In the genomic region with DNA sequence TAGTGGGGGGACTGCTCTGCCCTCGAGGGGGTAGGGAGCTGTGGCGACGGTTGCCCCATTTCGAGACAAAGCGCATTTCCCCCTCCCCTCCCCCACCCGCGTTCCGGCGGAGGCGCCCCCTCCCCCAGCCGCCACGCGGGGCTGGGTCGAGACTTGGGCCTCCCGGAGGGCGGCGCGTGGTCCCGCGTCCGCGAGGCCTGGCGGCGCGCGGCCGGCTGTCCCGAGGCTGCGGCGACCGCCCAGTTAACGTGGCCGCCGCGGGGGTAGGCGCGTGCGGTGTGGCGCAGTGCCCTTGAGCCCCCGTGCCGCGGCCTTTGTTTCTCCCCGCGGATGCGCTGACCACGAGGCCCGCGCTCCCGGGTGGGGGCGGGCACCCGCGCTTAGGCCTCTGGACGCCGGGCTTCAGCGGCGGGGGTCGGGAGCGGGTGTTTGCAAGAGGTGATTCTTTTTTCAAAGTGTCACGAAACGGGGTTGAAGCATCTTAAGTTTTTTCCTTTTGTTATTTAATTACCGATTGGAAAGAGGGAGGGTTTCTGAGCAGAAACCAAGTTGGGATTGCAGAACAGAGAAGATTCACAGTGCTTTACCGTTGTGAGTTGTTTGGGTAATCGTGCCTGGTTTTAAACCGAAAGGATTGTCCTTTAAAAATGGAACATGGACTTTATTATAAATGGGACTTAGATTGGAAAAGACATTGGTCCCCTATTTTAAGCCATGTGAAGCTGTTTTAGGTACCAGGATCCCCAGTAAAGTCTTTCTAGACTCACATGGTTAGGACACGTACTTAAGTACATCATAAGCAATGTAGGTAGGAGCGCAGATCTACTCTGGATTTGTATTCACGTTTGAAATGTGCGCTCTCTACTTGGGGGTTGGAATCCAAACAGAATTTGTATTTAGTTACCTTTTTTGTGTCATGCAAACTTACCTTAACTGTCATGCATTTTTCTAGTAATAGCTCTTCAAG, we compare ENCODE assay signal across 1 cellular context.
A peak's percentile ranks its signal among the peaks of the same experiment; 100 is the strongest.
TF ChIP-seq lines count a peak whose summit lies in the region.

No MANE protein-coding gene starts in this region.

TF ChIP-seq in GM12878, 131 proteins besides CTCF, POLR2A, EP300 and RAD21:
- TF ChIP-seq BHLHE40 (IDR thresholded peaks at IDR 0.05; ENCODE audit: borderline replicate concordance in 1 of 2, low read depth in 2 of 2, low read length in 1 of 2) (peak; percentile 22 to 84; a peak in 2 of 4 replicates), MXI1 (IDR thresholded peaks at IDR 0.05; ENCODE audit: low read depth, low read length) (peak; percentile 5; the same call in 1 of the 2 replicates), MYC (IDR thresholded peaks at IDR 0.05; ENCODE audit: insufficient read depth, insufficient read length, insufficient replicate concordance, low read length, severe bottlenecking) (peak; percentile 83), GATAD2B (conservative IDR thresholded peaks at IDR 0.05; ENCODE audit: low read depth) (0 out of 2 replicates have a peak, but pooled peaks have one; percentile 27), MYB (IDR thresholded peaks at IDR 0.05; ENCODE audit: borderline replicate concordance, low read depth, low read length) (no peak), SREBF2 (IDR thresholded peaks at IDR 0.05; ENCODE audit: low read length) (no peak), NR2F1 (conservative IDR thresholded peaks at IDR 0.05) (0 out of 2 replicates have a peak, but pooled peaks have one; percentile 21), ZSCAN29 (IDR thresholded peaks at IDR 0.05) (0 out of 2 replicates have a peak, but pooled peaks have one; percentile 44), TAF1 (IDR thresholded peaks at IDR 0.05; ENCODE audit: borderline replicate concordance, low read depth, low read length) (peak; percentile 7; the same call in 1 of the 2 replicates), BACH1 (IDR thresholded peaks at IDR 0.05; ENCODE audit: borderline replicate concordance) (peak; percentile 78; the same call in 1 of the 2 replicates), CBX5 (IDR thresholded peaks at IDR 0.05; ENCODE audit: low read depth) (0 out of 2 replicates have a peak, but pooled peaks have one; percentile 14), EGR1 (IDR thresholded peaks at IDR 0.05; ENCODE audit: borderline replicate concordance in 1 of 2, low read depth in 2 of 2, low read length in 2 of 2) (0 out of 3 replicates have a peak, but pooled peaks of 1 of the 2 experiments have one; percentile 27)
- TF ChIP-seq, protein P1, sequence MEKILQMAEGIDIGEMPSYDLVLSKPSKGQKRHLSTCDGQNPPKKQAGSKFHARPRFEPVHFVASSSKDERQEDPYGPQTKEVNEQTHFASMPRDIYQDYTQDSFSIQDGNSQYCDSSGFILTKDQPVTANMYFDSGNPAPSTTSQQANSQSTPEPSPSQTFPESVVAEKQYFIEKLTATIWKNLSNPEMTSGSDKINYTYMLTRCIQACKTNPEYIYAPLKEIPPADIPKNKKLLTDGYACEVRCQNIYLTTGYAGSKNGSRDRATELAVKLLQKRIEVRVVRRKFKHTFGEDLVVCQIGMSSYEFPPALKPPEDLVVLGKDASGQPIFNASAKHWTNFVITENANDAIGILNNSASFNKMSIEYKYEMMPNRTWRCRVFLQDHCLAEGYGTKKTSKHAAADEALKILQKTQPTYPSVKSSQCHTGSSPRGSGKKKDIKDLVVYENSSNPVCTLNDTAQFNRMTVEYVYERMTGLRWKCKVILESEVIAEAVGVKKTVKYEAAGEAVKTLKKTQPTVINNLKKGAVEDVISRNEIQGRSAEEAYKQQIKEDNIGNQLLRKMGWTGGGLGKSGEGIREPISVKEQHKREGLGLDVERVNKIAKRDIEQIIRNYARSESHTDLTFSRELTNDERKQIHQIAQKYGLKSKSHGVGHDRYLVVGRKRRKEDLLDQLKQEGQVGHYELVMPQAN (conservative IDR thresholded peaks at IDR 0.05) = peak; percentile 30
- TF ChIP-seq, protein P2, sequence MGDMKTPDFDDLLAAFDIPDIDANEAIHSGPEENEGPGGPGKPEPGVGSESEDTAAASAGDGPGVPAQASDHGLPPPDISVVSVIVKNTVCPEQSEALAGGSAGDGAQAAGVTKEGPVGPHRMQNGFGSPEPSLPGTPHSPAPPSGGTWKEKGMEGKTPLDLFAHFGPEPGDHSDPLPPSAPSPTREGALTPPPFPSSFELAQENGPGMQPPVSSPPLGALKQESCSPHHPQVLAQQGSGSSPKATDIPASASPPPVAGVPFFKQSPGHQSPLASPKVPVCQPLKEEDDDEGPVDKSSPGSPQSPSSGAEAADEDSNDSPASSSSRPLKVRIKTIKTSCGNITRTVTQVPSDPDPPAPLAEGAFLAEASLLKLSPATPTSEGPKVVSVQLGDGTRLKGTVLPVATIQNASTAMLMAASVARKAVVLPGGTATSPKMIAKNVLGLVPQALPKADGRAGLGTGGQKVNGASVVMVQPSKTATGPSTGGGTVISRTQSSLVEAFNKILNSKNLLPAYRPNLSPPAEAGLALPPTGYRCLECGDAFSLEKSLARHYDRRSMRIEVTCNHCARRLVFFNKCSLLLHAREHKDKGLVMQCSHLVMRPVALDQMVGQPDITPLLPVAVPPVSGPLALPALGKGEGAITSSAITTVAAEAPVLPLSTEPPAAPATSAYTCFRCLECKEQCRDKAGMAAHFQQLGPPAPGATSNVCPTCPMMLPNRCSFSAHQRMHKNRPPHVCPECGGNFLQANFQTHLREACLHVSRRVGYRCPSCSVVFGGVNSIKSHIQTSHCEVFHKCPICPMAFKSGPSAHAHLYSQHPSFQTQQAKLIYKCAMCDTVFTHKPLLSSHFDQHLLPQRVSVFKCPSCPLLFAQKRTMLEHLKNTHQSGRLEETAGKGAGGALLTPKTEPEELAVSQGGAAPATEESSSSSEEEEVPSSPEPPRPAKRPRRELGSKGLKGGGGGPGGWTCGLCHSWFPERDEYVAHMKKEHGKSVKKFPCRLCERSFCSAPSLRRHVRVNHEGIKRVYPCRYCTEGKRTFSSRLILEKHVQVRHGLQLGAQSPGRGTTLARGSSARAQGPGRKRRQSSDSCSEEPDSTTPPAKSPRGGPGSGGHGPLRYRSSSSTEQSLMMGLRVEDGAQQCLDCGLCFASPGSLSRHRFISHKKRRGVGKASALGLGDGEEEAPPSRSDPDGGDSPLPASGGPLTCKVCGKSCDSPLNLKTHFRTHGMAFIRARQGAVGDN (IDR thresholded peaks at IDR 0.05) = 0 out of 2 replicates have a peak, but pooled peaks have one; percentile 17
- TF ChIP-seq, protein P3, sequence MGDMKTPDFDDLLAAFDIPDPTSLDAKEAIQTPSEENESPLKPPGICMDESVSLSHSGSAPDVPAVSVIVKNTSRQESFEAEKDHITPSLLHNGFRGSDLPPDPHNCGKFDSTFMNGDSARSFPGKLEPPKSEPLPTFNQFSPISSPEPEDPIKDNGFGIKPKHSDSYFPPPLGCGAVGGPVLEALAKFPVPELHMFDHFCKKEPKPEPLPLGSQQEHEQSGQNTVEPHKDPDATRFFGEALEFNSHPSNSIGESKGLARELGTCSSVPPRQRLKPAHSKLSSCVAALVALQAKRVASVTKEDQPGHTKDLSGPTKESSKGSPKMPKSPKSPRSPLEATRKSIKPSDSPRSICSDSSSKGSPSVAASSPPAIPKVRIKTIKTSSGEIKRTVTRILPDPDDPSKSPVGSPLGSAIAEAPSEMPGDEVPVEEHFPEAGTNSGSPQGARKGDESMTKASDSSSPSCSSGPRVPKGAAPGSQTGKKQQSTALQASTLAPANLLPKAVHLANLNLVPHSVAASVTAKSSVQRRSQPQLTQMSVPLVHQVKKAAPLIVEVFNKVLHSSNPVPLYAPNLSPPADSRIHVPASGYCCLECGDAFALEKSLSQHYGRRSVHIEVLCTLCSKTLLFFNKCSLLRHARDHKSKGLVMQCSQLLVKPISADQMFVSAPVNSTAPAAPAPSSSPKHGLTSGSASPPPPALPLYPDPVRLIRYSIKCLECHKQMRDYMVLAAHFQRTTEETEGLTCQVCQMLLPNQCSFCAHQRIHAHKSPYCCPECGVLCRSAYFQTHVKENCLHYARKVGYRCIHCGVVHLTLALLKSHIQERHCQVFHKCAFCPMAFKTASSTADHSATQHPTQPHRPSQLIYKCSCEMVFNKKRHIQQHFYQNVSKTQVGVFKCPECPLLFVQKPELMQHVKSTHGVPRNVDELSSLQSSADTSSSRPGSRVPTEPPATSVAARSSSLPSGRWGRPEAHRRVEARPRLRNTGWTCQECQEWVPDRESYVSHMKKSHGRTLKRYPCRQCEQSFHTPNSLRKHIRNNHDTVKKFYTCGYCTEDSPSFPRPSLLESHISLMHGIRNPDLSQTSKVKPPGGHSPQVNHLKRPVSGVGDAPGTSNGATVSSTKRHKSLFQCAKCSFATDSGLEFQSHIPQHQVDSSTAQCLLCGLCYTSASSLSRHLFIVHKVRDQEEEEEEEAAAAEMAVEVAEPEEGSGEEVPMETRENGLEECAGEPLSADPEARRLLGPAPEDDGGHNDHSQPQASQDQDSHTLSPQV (IDR thresholded peaks at IDR 0.05) = no peak
- TF ChIP-seq, protein P4, sequence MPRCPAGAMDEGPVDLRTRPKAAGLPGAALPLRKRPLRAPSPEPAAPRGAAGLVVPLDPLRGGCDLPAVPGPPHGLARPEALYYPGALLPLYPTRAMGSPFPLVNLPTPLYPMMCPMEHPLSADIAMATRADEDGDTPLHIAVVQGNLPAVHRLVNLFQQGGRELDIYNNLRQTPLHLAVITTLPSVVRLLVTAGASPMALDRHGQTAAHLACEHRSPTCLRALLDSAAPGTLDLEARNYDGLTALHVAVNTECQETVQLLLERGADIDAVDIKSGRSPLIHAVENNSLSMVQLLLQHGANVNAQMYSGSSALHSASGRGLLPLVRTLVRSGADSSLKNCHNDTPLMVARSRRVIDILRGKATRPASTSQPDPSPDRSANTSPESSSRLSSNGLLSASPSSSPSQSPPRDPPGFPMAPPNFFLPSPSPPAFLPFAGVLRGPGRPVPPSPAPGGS (IDR thresholded peaks at IDR 0.05; ENCODE audit: borderline replicate concordance, insufficient read depth, low read depth, low read length, poor library complexity, severe bottlenecking) = peak; percentile 32
- TF ChIP-seq, protein P5, sequence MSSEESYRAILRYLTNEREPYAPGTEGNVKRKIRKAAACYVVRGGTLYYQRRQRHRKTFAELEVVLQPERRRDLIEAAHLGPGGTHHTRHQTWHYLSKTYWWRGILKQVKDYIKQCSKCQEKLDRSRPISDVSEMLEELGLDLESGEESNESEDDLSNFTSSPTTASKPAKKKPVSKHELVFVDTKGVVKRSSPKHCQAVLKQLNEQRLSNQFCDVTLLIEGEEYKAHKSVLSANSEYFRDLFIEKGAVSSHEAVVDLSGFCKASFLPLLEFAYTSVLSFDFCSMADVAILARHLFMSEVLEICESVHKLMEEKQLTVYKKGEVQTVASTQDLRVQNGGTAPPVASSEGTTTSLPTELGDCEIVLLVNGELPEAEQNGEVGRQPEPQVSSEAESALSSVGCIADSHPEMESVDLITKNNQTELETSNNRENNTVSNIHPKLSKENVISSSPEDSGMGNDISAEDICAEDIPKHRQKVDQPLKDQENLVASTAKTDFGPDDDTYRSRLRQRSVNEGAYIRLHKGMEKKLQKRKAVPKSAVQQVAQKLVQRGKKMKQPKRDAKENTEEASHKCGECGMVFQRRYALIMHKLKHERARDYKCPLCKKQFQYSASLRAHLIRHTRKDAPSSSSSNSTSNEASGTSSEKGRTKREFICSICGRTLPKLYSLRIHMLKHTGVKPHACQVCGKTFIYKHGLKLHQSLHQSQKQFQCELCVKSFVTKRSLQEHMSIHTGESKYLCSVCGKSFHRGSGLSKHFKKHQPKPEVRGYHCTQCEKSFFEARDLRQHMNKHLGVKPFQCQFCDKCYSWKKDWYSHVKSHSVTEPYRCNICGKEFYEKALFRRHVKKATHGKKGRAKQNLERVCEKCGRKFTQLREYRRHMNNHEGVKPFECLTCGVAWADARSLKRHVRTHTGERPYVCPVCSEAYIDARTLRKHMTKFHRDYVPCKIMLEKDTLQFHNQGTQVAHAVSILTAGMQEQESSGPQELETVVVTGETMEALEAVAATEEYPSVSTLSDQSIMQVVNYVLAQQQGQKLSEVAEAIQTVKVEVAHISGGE (CRISPR knock-in tag; IDR thresholded peaks at IDR 0.05) = no peak
